ENCODE assay signal across 9 cellular contexts in genomic region chr2:182866095-182866460, GRCh38. TPM values are rescaled to one million over a fixed set of nuclear protein-coding genes. Genes with fewer than 3 reads are reported as not detected.
DNase-seq lines count a peak whose midpoint lies in the region; ATAC-seq and TF ChIP-seq lines count a peak whose summit lies in the region.
"Had no signal": no experiment of that assay in that cellular context is flagged by ENCODE, and none has a peak within 500 bp of the region (broad histone marks: within the 10 kb centered on the region; RNA-seq: fewer than 3 reads in every experiment).

No MANE protein-coding gene starts in this region.

- peaks cover 6 to 46% of the 10 kb centered on the region in 2 donors for H3K27me3 ChIP-seq in left lung
- H3K27me3 ChIP-seq in thyroid gland: no peaks in the 10 kb centered on the region

- H3K4me3 Mint-ChIP-seq in activated CD4-positive, alpha-beta T cell treated with anti-CD3 and anti-CD28 coated beads, Interleukin-2, amount 10 ng/mL, durations not matched to agents 24 days and 14 days: peak overlapping the region; percentile 14
- H3K4me3 Mint-ChIP-seq in brain: peak overlapping the region; percentile 71 to 88 (median 85)

- no peak overlapping the region for H3K27ac Mint-ChIP-seq in activated CD4-positive, alpha-beta T cell treated with anti-CD3 and anti-CD28 coated beads, Interleukin-2, amount 10 ng/mL, durations not matched to agents 24 days and 14 days
- peak overlapping the region; percentile 10 to 76 (median 28) for H3K27ac Mint-ChIP-seq in brain
- H3K27ac Mint-ChIP-seq: CD4-positive, CD25-positive, alpha-beta regulatory T cell had no signal

- no peaks in the 10 kb centered on the region for H3K9me3 ChIP-seq in left lung
- H3K9me3 ChIP-seq in thyroid gland: no peaks in the 10 kb centered on the region

- H3K4me1 Mint-ChIP-seq in activated CD4-positive, alpha-beta T cell treated with anti-CD3 and anti-CD28 coated beads, Interleukin-2, amount 10 ng/mL, durations not matched to agents 24 days and 14 days: peaks cover 13% of the 10 kb centered on the region
- peaks cover 47% of the 10 kb centered on the region for H3K4me1 Mint-ChIP-seq in brain

- no peaks in the 10 kb centered on the region for H3K9me3 Mint-ChIP-seq in activated CD4-positive, alpha-beta T cell treated with anti-CD3 and anti-CD28 coated beads, Interleukin-2, amount 10 ng/mL, durations not matched to agents 24 days and 14 days
- no peaks in the 10 kb centered on the region for H3K9me3 Mint-ChIP-seq in brain

- ATAC-seq in left lung (peak; percentile 34), GM18868 (IDR thresholded peaks at IDR 0.05; ENCODE audit: unreplicated experiment) (no peak), HG02938 (IDR thresholded peaks at IDR 0.05; ENCODE audit: unreplicated experiment) (no peak)

- 13 to 20% methylated on average over 13 to 15 of the region's 19 CpGs for WGBS in thyroid gland, 2 donors

- peak overlapping the region; percentile 13 to 15 for H3K4me3 ChIP-seq in left lung
- peak overlapping the region in 1 of 3 donors; percentile 27 for H3K4me3 ChIP-seq in thyroid gland (replicated peaks in 1 of 3)

- peaks cover 66% of the 10 kb centered on the region for H3K27me3 Mint-ChIP-seq in activated CD4-positive, alpha-beta T cell treated with anti-CD3 and anti-CD28 coated beads, Interleukin-2, amount 10 ng/mL, durations not matched to agents 24 days and 14 days
- peaks cover 37% of the 10 kb centered on the region for H3K27me3 Mint-ChIP-seq in brain

- H3K4me1 ChIP-seq in left lung (peaks cover 3 to 14% of the 10 kb centered on the region in 2 donors), thyroid gland (peaks cover 16% of the 10 kb centered on the region in 2 donors)

- TF ChIP-seq POLR2A in thyroid gland (IDR thresholded peaks at IDR 0.05): no peak

- H3K27ac ChIP-seq in left lung (no peak overlapping the region), thyroid gland (no peak overlapping the region)

- TF ChIP-seq CTCF in brain (conservative IDR thresholded peaks at IDR 0.05): no peak
- TF ChIP-seq CTCF in left lung (IDR thresholded peaks at IDR 0.05): no peak
- no peak for TF ChIP-seq CTCF in thyroid gland (IDR thresholded peaks at IDR 0.05)

- no peaks in the 10 kb centered on the region for H3K36me3 ChIP-seq in left lung
- no peaks in the 10 kb centered on the region for H3K36me3 ChIP-seq in thyroid gland

- DNase-seq in activated CD4-positive, alpha-beta T cell treated with anti-CD3 and anti-CD28 coated beads, Interleukin-2, amount 10 ng/mL, durations not matched to agents 24 days and 14 days: no peak
- no peak for DNase-seq in activated CD4-positive, alpha-beta T cell treated with anti-CD3 and anti-CD28 coated beads, Interleukin-2, amount 50 U/mL, for 1 hour
- DNase-seq in left lung: peak; percentile 31 to 69
- DNase-seq in thyroid gland: peak; percentile 13 to 19
- DNase-seq in NCI-H2081 treated with DMSO at 0.1 percent for 48 hours (lab: John Stamatoyannopoulos, UW): no peak

- intact Hi-C loops in activated CD4-positive, alpha-beta T cell treated with anti-CD3 and anti-CD28 coated beads, Interleukin-2, amount 10 ng/mL, durations not matched to agents 24 days and 14 days (cut with micrococcal nuclease): no loop called here
- intact Hi-C loops in left lung (cut with DNase I): no loop called here
- intact Hi-C loops in thyroid gland (cut with DNase I): no loop called here

- no peaks in the 10 kb centered on the region for H3K36me3 Mint-ChIP-seq in activated CD4-positive, alpha-beta T cell treated with anti-CD3 and anti-CD28 coated beads, Interleukin-2, amount 10 ng/mL, durations not matched to agents 24 days and 14 days (ENCODE audit: low read depth)
- H3K36me3 Mint-ChIP-seq in brain: no peaks in the 10 kb centered on the region
- H3K36me3 Mint-ChIP-seq: CD4-positive, CD25-positive, alpha-beta regulatory T cell had no signal

RNA-seq across cellular contexts. Expression of gene FRZB, which starts 0.4 kb away (rescaled TPM):
- total RNA-seq in activated CD4-positive, alpha-beta T cell treated with anti-CD3 and anti-CD28 coated beads, Interleukin-2, amount 10 ng/mL, durations not matched to agents 24 days and 14 days: not detected in 2 replicates
- polyA plus RNA-seq in brain (ENCODE audit: insufficient read depth, low read depth, low replicate concordance): 8.5 TPM
- total RNA-seq in left lung (1 to 10 TPM in 1 of 2 donors, under 1 TPM in 1; 0.76 to 2.8 TPM), thyroid gland (1 to 10 TPM; 1.1 to 6.0 (median 3.1) TPM)
- total RNA-seq: CD4-positive, CD25-positive, alpha-beta regulatory T cell had no signal
- polyA plus RNA-seq: CD4-positive, CD25-positive, alpha-beta regulatory T cell had no signal

Comparison
In these comparisons a context has a peak if more than half of its experiments do, and no peak if none do; other contexts are left out.
1. DNase-seq: peak in left lung (2 of 2) and thyroid gland (2 of 2); none in activated CD4-positive, alpha-beta T cell treated with anti-CD3 and anti-CD28 coated beads, Interleukin-2, amount 10 ng/mL, durations not matched to agents 24 days and 14 days (single experiment), activated CD4-positive, alpha-beta T cell treated with anti-CD3 and anti-CD28 coated beads, Interleukin-2, amount 50 U/mL, for 1 hour (single experiment) and NCI-H2081 treated with DMSO at 0.1 percent for 48 hours (single experiment).